Comparison of ENCODE assay signal across 1 cellular context in genomic region chr6:33329058-33329457, GRCh38.
TF ChIP-seq lines count a peak whose summit lies in the region.

No MANE protein-coding gene starts in this region.

TF ChIP-seq in IMR-90, 13 proteins besides CTCF, POLR2A, EP300 and RAD21:
- TF ChIP-seq MAZ (IDR thresholded peaks at IDR 0.05; ENCODE audit: borderline replicate concordance, low read depth, low read length) (no peak), RFX5 (IDR thresholded peaks at IDR 0.05; ENCODE audit: low read depth, low read length) (no peak), USF2 (IDR thresholded peaks at IDR 0.05; ENCODE audit: low read depth, low read length) (no peak), MXI1 (IDR thresholded peaks at IDR 0.05; ENCODE audit: borderline replicate concordance, low read depth, low read length) (no peak), RCOR1 (IDR thresholded peaks at IDR 0.05; ENCODE audit: insufficient replicate concordance, low read length) (no peak), CHD1 (IDR thresholded peaks at IDR 0.05; ENCODE audit: low read depth, low read length) (no peak), SMC3 (IDR thresholded peaks at IDR 0.05; ENCODE audit: low read depth, low read length) (no peak), FOS (IDR thresholded peaks at IDR 0.05; ENCODE audit: low read depth, low read length) (no peak)
- TF ChIP-seq, protein P1, sequence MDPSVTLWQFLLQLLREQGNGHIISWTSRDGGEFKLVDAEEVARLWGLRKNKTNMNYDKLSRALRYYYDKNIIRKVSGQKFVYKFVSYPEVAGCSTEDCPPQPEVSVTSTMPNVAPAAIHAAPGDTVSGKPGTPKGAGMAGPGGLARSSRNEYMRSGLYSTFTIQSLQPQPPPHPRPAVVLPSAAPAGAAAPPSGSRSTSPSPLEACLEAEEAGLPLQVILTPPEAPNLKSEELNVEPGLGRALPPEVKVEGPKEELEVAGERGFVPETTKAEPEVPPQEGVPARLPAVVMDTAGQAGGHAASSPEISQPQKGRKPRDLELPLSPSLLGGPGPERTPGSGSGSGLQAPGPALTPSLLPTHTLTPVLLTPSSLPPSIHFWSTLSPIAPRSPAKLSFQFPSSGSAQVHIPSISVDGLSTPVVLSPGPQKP (IDR thresholded peaks at IDR 0.05; ENCODE audit: borderline replicate concordance, low read depth, low read length): no peak
